38 cellular contexts compared by ENCODE assay signal in the genomic region with DNA sequence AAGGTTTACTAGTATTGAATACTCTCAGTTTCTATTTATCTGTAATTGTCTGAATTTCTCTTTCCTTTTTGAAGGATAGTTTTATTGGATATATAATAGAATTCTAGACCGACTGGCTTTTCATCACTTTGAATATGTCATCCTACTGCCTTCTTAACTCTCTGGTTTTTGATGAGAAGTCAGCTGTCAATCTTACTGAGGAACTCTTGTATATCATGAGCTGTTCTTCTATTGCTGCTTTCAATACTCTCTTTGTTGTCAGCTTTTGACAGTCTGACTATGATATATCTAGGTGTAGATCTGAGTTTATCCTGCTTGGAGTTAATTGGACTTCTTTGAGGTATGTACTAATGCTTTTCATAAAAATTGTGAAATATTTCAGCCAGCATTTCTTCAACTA.
"Had no signal": no experiment of that assay in that cellular context is flagged by ENCODE, and none has a peak within 500 bp of the region (broad histone marks: within the 10 kb centered on the region; RNA-seq: fewer than 3 reads in every experiment).

No MANE protein-coding gene starts in this region.

- H3K4me3 Mint-ChIP-seq: activated CD4-positive, alpha-beta memory T cell treated with anti-CD3 and anti-CD28 coated beads, Interleukin-2, amount 10 ng/mL, durations not matched to agents 7 days and 5 days; activated CD4-positive, alpha-beta T cell treated with anti-CD3 and anti-CD28 coated beads for 36 hours; activated CD4-positive, alpha-beta T cell treated with anti-CD3 and anti-CD28 coated beads, Interleukin-2, amount 10 ng/mL, durations not matched to agents 7 days and 5 days; activated CD8-positive, alpha-beta memory T cell treated with anti-CD3 and anti-CD28 coated beads, Interleukin-2, amount 10 ng/mL, durations not matched to agents 7 days and 5 days; activated CD8-positive, alpha-beta T cell treated with anti-CD3 and anti-CD28 coated beads, Interleukin-2, amount 10 ng/mL, durations not matched to agents 7 days and 5 days; activated naive CD4-positive, alpha-beta T cell treated with anti-CD3 and anti-CD28 coated beads, Interleukin-2, amount 10 ng/mL, durations not matched to agents 7 days and 5 days; activated naive CD4-positive, alpha-beta T cell treated with anti-CD3 and anti-CD28 coated beads, Interleukin-2, amount 50 U/mL, for 24 hours; activated naive CD8-positive, alpha-beta T cell; activated naive CD8-positive, alpha-beta T cell treated with anti-CD3 and anti-CD28 coated beads, Interleukin-2, amount 10 ng/mL, durations not matched to agents 7 days and 5 days; activated naive CD8-positive, alpha-beta T cell treated with anti-CD3 and anti-CD28 coated beads, Interleukin-2, amount 50 U/mL, for 24 hours; activated T-cell treated with anti-CD3 and anti-CD28 coated beads, Interleukin-2, amount 50 U/mL, for 24 hours; brain; T-helper 1 cell treated with Interleukin-12 subunit alpha and Interleukin-12 subunit beta and Interleukin-4 antibody, amounts not matched to agents 30 μg/mL and 1 μg/mL, for 36 hours; T-helper 2 cell treated with Interferon-gamma antibody and Interleukin-4, amounts not matched to agents 5 μg/mL and 100 μg/mL, for 36 hours had no signal

- DNase-seq: activated CD4-positive, alpha-beta memory T cell treated with anti-CD3 and anti-CD28 coated beads, Interleukin-2, amount 10 ng/mL, durations not matched to agents 7 days and 5 days; activated CD4-positive, alpha-beta T cell treated with anti-CD3 and anti-CD28 coated beads for 1 hour; activated CD4-positive, alpha-beta T cell treated with anti-CD3 and anti-CD28 coated beads for 36 hours; activated CD4-positive, alpha-beta T cell treated with anti-CD3 and anti-CD28 coated beads for 48 hours; activated CD4-positive, alpha-beta T cell treated with anti-CD3 and anti-CD28 coated beads, Interleukin-2, amount 10 ng/mL, durations not matched to agents 7 days and 5 days; activated CD4-positive, alpha-beta T cell treated with anti-CD3 and anti-CD28 coated beads, Interleukin-2, amount 50 U/mL, for 48 hours; activated CD4-positive, CD25-positive, alpha-beta regulatory T cell; activated CD8-positive, alpha-beta memory T cell treated with anti-CD3 and anti-CD28 coated beads for 24 hours; activated CD8-positive, alpha-beta memory T cell treated with anti-CD3 and anti-CD28 coated beads, Interleukin-2, amount 10 ng/mL, durations not matched to agents 7 days and 5 days; activated CD8-positive, alpha-beta memory T cell treated with anti-CD3 and anti-CD28 coated beads, Interleukin-2, amount 50 U/mL, for 48 hours; activated CD8-positive, alpha-beta T cell treated with anti-CD3 and anti-CD28 coated beads, Interleukin-2, amount 10 ng/mL, durations not matched to agents 7 days and 5 days; activated effector memory CD4-positive, alpha-beta T cell treated with Interleukin-2 at 50 U/mL for 16 hours; activated gamma-delta T cell; activated naive CD4-positive, alpha-beta T cell treated with anti-CD3 and anti-CD28 coated beads, Interleukin-2, amount 10 ng/mL, durations not matched to agents 7 days and 5 days; activated naive CD4-positive, alpha-beta T cell treated with Interleukin-2 at 50 U/mL for 16 hours; activated naive CD8-positive, alpha-beta T cell treated with anti-CD3 and anti-CD28 coated beads, Interleukin-2, amount 10 ng/mL, durations not matched to agents 7 days and 5 days; activated naive CD8-positive, alpha-beta T cell treated with anti-CD3 and anti-CD28 coated beads, Interleukin-2, amount 50 U/mL, for 24 hours; activated T-cell treated with anti-CD3 and anti-CD28 coated beads, Interleukin-2, amount 50 U/mL, for 24 hours; activated T-cell treated with anti-CD3 and anti-CD28 coated beads, Interleukin-2, amount 50 U/mL, for 48 hours; amygdala; anterior cingulate cortex; central memory CD4-positive, alpha-beta T cell; cerebellar nuclear complex; T-helper 1 cell; T-helper 2 cell; T-helper 9 cell had no signal

- FAIRE-seq: bronchial epithelial cell, TTC549 had no signal

- ATAC-seq: activated CD4-positive, alpha-beta T cell treated with anti-CD3 and anti-CD28 coated beads for 36 hours; activated CD4-positive, CD25-positive, alpha-beta regulatory T cell treated with anti-CD3 and anti-CD28 coated beads, Interleukin-2, amount 50 U/mL, for 24 hours; activated CD8-positive, alpha-beta memory T cell treated with anti-CD3 and anti-CD28 coated beads, Interleukin-2, amount 10 ng/mL, durations not matched to agents 7 days and 5 days; activated CD8-positive, alpha-beta T cell treated with anti-CD3 and anti-CD28 coated beads, Interleukin-2, amount 10 ng/mL, durations not matched to agents 7 days and 5 days; activated naive CD8-positive, alpha-beta T cell treated with anti-CD3 and anti-CD28 coated beads, Interleukin-2, amount 50 U/mL, for 24 hours had no signal

- H3K27me3 Mint-ChIP-seq: activated CD4-positive, alpha-beta memory T cell treated with anti-CD3 and anti-CD28 coated beads, Interleukin-2, amount 10 ng/mL, durations not matched to agents 7 days and 5 days; activated CD4-positive, alpha-beta T cell treated with anti-CD3 and anti-CD28 coated beads for 36 hours; activated CD4-positive, alpha-beta T cell treated with anti-CD3 and anti-CD28 coated beads, Interleukin-2, amount 10 ng/mL, durations not matched to agents 7 days and 5 days; activated CD8-positive, alpha-beta memory T cell treated with anti-CD3 and anti-CD28 coated beads, Interleukin-2, amount 10 ng/mL, durations not matched to agents 7 days and 5 days; activated naive CD4-positive, alpha-beta T cell treated with anti-CD3 and anti-CD28 coated beads, Interleukin-2, amount 10 ng/mL, durations not matched to agents 7 days and 5 days; activated naive CD4-positive, alpha-beta T cell treated with anti-CD3 and anti-CD28 coated beads, Interleukin-2, amount 50 U/mL, for 24 hours; activated naive CD8-positive, alpha-beta T cell; activated naive CD8-positive, alpha-beta T cell treated with anti-CD3 and anti-CD28 coated beads, Interleukin-2, amount 10 ng/mL, durations not matched to agents 7 days and 5 days; activated naive CD8-positive, alpha-beta T cell treated with anti-CD3 and anti-CD28 coated beads, Interleukin-2, amount 50 U/mL, for 24 hours; activated T-cell treated with anti-CD3 and anti-CD28 coated beads, Interleukin-2, amount 50 U/mL, for 24 hours; brain had no signal

- H3K27me3 ChIP-seq: ascending aorta, cardiac muscle cell had no signal

- H3K27ac Mint-ChIP-seq: activated CD4-positive, alpha-beta memory T cell treated with anti-CD3 and anti-CD28 coated beads, Interleukin-2, amount 10 ng/mL, durations not matched to agents 7 days and 5 days; activated CD4-positive, alpha-beta T cell treated with anti-CD3 and anti-CD28 coated beads for 36 hours; activated CD4-positive, alpha-beta T cell treated with anti-CD3 and anti-CD28 coated beads, Interleukin-2, amount 10 ng/mL, durations not matched to agents 7 days and 5 days; activated CD8-positive, alpha-beta memory T cell treated with anti-CD3 and anti-CD28 coated beads, Interleukin-2, amount 10 ng/mL, durations not matched to agents 7 days and 5 days; activated CD8-positive, alpha-beta T cell treated with anti-CD3 and anti-CD28 coated beads, Interleukin-2, amount 10 ng/mL, durations not matched to agents 7 days and 5 days; activated naive CD4-positive, alpha-beta T cell treated with anti-CD3 and anti-CD28 coated beads, Interleukin-2, amount 10 ng/mL, durations not matched to agents 7 days and 5 days; activated naive CD4-positive, alpha-beta T cell treated with anti-CD3 and anti-CD28 coated beads, Interleukin-2, amount 50 U/mL, for 24 hours; activated naive CD8-positive, alpha-beta T cell; activated naive CD8-positive, alpha-beta T cell treated with anti-CD3 and anti-CD28 coated beads, Interleukin-2, amount 10 ng/mL, durations not matched to agents 7 days and 5 days; activated naive CD8-positive, alpha-beta T cell treated with anti-CD3 and anti-CD28 coated beads, Interleukin-2, amount 50 U/mL, for 24 hours; activated T-cell treated with anti-CD3 and anti-CD28 coated beads, Interleukin-2, amount 50 U/mL, for 24 hours; activated T-helper 2 cell treated with anti-CD3 and anti-CD28 coated beads, Interferon-gamma antibody, Interleukin-2, Interleukin-4, amounts not matched to agents 10 μg/mL and 5 μg/mL and 100 μg/mL, durations not matched to agents 14 hours and 24 hours and 36 hours; brain; T-helper 1 cell treated with Interleukin-12 subunit alpha and Interleukin-12 subunit beta and Interleukin-4 antibody, amounts not matched to agents 30 μg/mL and 1 μg/mL, for 36 hours; T-helper 2 cell treated with Interferon-gamma antibody and Interleukin-4, amounts not matched to agents 5 μg/mL and 100 μg/mL, for 36 hours had no signal

- H3K4me1 Mint-ChIP-seq: activated CD4-positive, alpha-beta memory T cell treated with anti-CD3 and anti-CD28 coated beads, Interleukin-2, amount 10 ng/mL, durations not matched to agents 7 days and 5 days; activated CD4-positive, alpha-beta T cell treated with anti-CD3 and anti-CD28 coated beads for 36 hours; activated CD4-positive, alpha-beta T cell treated with anti-CD3 and anti-CD28 coated beads, Interleukin-2, amount 10 ng/mL, durations not matched to agents 7 days and 5 days; activated CD8-positive, alpha-beta memory T cell treated with anti-CD3 and anti-CD28 coated beads, Interleukin-2, amount 10 ng/mL, durations not matched to agents 7 days and 5 days; activated naive CD4-positive, alpha-beta T cell treated with anti-CD3 and anti-CD28 coated beads, Interleukin-2, amount 10 ng/mL, durations not matched to agents 7 days and 5 days; activated naive CD4-positive, alpha-beta T cell treated with anti-CD3 and anti-CD28 coated beads, Interleukin-2, amount 50 U/mL, for 24 hours; activated naive CD8-positive, alpha-beta T cell treated with anti-CD3 and anti-CD28 coated beads, Interleukin-2, amount 10 ng/mL, durations not matched to agents 7 days and 5 days; activated naive CD8-positive, alpha-beta T cell treated with anti-CD3 and anti-CD28 coated beads, Interleukin-2, amount 50 U/mL, for 24 hours; brain had no signal

- H3K27ac ChIP-seq: ascending aorta, cardiac muscle cell, VCaP had no signal

- H3K4me1 ChIP-seq: ascending aorta had no signal

- H3K36me3 ChIP-seq: ascending aorta, cardiac muscle cell had no signal

- H3K4me3 ChIP-seq: ascending aorta, cardiac muscle cell had no signal
